In genomic region chrX:151982217-151982616, GRCh38 we compare ENCODE assay signal across 12 cellular contexts. TPM values are rescaled to one million over a fixed set of nuclear protein-coding genes. Genes with fewer than 3 reads are reported as not detected.
DNase-seq lines count a peak whose midpoint lies in the region; ATAC-seq, FAIRE-seq and TF ChIP-seq lines count a peak whose summit lies in the region.
"Had no signal": no experiment of that assay in that cellular context is flagged by ENCODE, and none has a peak within 500 bp of the region (broad histone marks: within the 10 kb centered on the region; RNA-seq: fewer than 3 reads in every experiment).

No MANE protein-coding gene starts in this region.

- no peaks in the 10 kb centered on the region for H3K36me3 Mint-ChIP-seq in CD8-positive, alpha-beta T cell
- H3K36me3 Mint-ChIP-seq in natural killer cell, result no peaks in the 10 kb centered on the region

- no peaks in the 10 kb centered on the region for H3K9me3 Mint-ChIP-seq in CD8-positive, alpha-beta T cell
- H3K9me3 Mint-ChIP-seq in natural killer cell, result peaks cover 0 to 5% of the 10 kb centered on the region in 2 donors

- H3K4me3 Mint-ChIP-seq in CD8-positive, alpha-beta T cell, result no peak overlapping the region
- no peak overlapping the region for H3K4me3 Mint-ChIP-seq in natural killer cell

- peak overlapping the region; percentile 36; the same call in 1 of the 2 replicates for H2AFZ ChIP-seq in K562 (ENCODE audit: low read depth, low read length)

- BruUV-seq in K562 (replicated peaks; lab: Mats Ljungman, UMichigan), result no TSS peak

- H3K9ac ChIP-seq in K562 (ENCODE audit: insufficient read depth in 1 of 2, low read depth in 2 of 2, low read length in 2 of 2), result no peak overlapping the region; a peak in 1 of 4 replicates
- H3K9ac ChIP-seq: KMS-11 had no signal

- no peaks in the 10 kb centered on the region for H3K27me3 ChIP-seq in K562 (ENCODE audit: control insufficient read depth in 2 of 2, insufficient read depth in 2 of 2, low read length in 2 of 2)
- no peaks in the 10 kb centered on the region for H3K27me3 ChIP-seq in CD8-positive, alpha-beta T cell (ENCODE audit: insufficient read depth, low read length)
- H3K27me3 ChIP-seq: thyroid gland had no signal

- peaks cover 9 to 60% of the 10 kb centered on the region in 2 experiments; a peak in 4 of 5 replicates for H3K4me1 ChIP-seq in K562 (replicated peaks in 1 of 2; ENCODE audit: control insufficient read depth in 2 of 2, insufficient read depth in 2 of 2, low read length in 2 of 2)
- no peaks in the 10 kb centered on the region for H3K4me1 ChIP-seq in CD8-positive, alpha-beta T cell (ENCODE audit: insufficient read depth, low read length)

- POLR2A ChIA-PET in K562 (lab: Yijun Ruan, JAX), result interaction anchor here (5.3 kb wide), 1 partner anchor 8 kb away, joined by 45 read pairs; the partner anchor contains the start of gene GABRE
- POLR2A ChIA-PET in CD8-positive, alpha-beta T cell (lab: Charles Lee), result no interaction called here

- CTCF ChIA-PET in K562 (lab: Yijun Ruan, JAX; ENCODE audit: low intra/inter-chr PET ratio), result no interaction called here
- CTCF ChIA-PET in CD8-positive, alpha-beta T cell (lab: Charles Lee), result no interaction called here

- no peak for TF ChIP-seq POLR2A in K562 (conservative IDR thresholded peaks at IDR 0.05)

- peak; percentile 85 for FAIRE-seq in K562 (lab: Jason Lieb, UNC)

- H3K27ac ChIP-seq in K562 (ENCODE audit: extremely low read depth, low read depth, low read length), result peak overlapping the region; percentile 68; the same call in 2 of the 3 replicates
- no peak overlapping the region for H3K27ac ChIP-seq in CD8-positive, alpha-beta T cell (ENCODE audit: low read depth, low read length)
- H3K27ac ChIP-seq: dorsolateral prefrontal cortex, KMS-11, thyroid gland had no signal

- peak; percentile 52 for ATAC-seq in K562
- ATAC-seq in left colon, result peak; percentile 89
- ATAC-seq in CD8-positive, alpha-beta T cell, result no peak
- ATAC-seq in HG03095 (IDR thresholded peaks at IDR 0.05; ENCODE audit: unreplicated experiment), result no peak
- ATAC-seq in natural killer cell, result no peak

- no peaks in the 10 kb centered on the region for H3K9me3 ChIP-seq in K562 (replicated peaks; ENCODE audit: control insufficient read depth, insufficient read depth, low read depth, low read length)
- H3K9me3 ChIP-seq in CD8-positive, alpha-beta T cell (ENCODE audit: low read length), result no peaks in the 10 kb centered on the region
- H3K9me3 ChIP-seq: thyroid gland had no signal

- DNase-seq in AG10803 (ENCODE audit: low read depth) (peak; percentile 85), LHCN-M2 (ENCODE audit: low read depth) (peak; percentile 64), K562 (ENCODE audit: extremely low read depth in 1 of 4, low spot score in 3 of 4) (peak in 2 of 4 experiments; percentile 54 to 57), left colon (no peak), mesenteric fat pad (ENCODE audit: low spot score) (no peak), natural killer cell (no peak)
- no peak for DNase-seq in CD8-positive, alpha-beta T cell
- DNase-seq: DND-41, dorsolateral prefrontal cortex, thyroid gland had no signal

- H3K27ac Mint-ChIP-seq in CD8-positive, alpha-beta T cell, result no peak overlapping the region
- no peak overlapping the region for H3K27ac Mint-ChIP-seq in natural killer cell

- no peaks in the 10 kb centered on the region for H3K9me1 ChIP-seq in K562 (ENCODE audit: control insufficient read depth, insufficient read depth, low read length)

- no peaks in the 10 kb centered on the region for H3K27me3 Mint-ChIP-seq in CD8-positive, alpha-beta T cell (ENCODE audit: low read depth)
- H3K27me3 Mint-ChIP-seq in natural killer cell (ENCODE audit: low read depth in 2 of 2), result peaks cover 0 to 2% of the 10 kb centered on the region in 2 donors

- H3K4me2 ChIP-seq in K562 (ENCODE audit: insufficient read depth, low read length), result peak overlapping the region; percentile 57
- H3K4me2 ChIP-seq: KMS-11 had no signal

- H3K4me3 ChIP-seq in AG10803 (ENCODE audit: low read length), result no peak overlapping the region
- no peak overlapping the region for H3K4me3 ChIP-seq in K562
- H3K4me3 ChIP-seq in CD8-positive, alpha-beta T cell (ENCODE audit: low read depth, low read length), result no peak overlapping the region
- H3K4me3 ChIP-seq: dorsolateral prefrontal cortex, thyroid gland had no signal

- in situ Hi-C loops in K562 (cut with MboI), result no loop called here

- no peaks in the 10 kb centered on the region for H3K36me3 ChIP-seq in K562 (ENCODE audit: control insufficient read depth, insufficient read depth, low read length)
- H3K36me3 ChIP-seq in CD8-positive, alpha-beta T cell (ENCODE audit: insufficient read depth, low read length), result no peaks in the 10 kb centered on the region
- H3K36me3 ChIP-seq: thyroid gland had no signal

- 6% methylated on average over 3 of the region's 3 CpGs for WGBS in K562 (ENCODE audit: insufficient coverage, low coverage, missing lambda C conversion rate)

- no peak for TF ChIP-seq CTCF in AG10803 (conservative IDR thresholded peaks at IDR 0.05; ENCODE audit: low read length)
- TF ChIP-seq CTCF in K562 (IDR thresholded peaks at IDR 0.05 in 2 of 3, conservative IDR thresholded peaks at IDR 0.05 in 1 of 3; ENCODE audit: insufficient read depth in 2 of 3, low read depth in 1 of 3, low read length in 3 of 3), result no peak
- no peak for TF ChIP-seq CTCF in CD8-positive, alpha-beta T cell (IDR thresholded peaks at IDR 0.05)
- TF ChIP-seq CTCF in natural killer cell (IDR thresholded peaks at IDR 0.05), result no peak

- H4K20me1 ChIP-seq in K562 (replicated peaks; ENCODE audit: control insufficient read depth, insufficient read depth, low read length), result no peaks in the 10 kb centered on the region

- no peak; the same call in 1 of the 2 replicates for TF ChIP-seq EP300 in K562 (IDR thresholded peaks at IDR 0.05; ENCODE audit: low read length)

- TF ChIP-seq RAD21 in K562 (CRISPR knock-in tag; conservative IDR thresholded peaks at IDR 0.05 in 1 of 2, IDR thresholded peaks at IDR 0.05 in 1 of 2), result no peak

- no peaks in the 10 kb centered on the region for H3K4me1 Mint-ChIP-seq in CD8-positive, alpha-beta T cell (ENCODE audit: low read depth)
- no peaks in the 10 kb centered on the region for H3K4me1 Mint-ChIP-seq in natural killer cell

- intact Hi-C loops in K562 (cut with micrococcal nuclease) (no loop called here), left colon (cut with DNase I, micrococcal nuclease) (no loop called here), natural killer cell (cut with micrococcal nuclease) (no loop called here)
- intact Hi-C loops in CD8-positive, alpha-beta T cell (cut with DNase I, micrococcal nuclease), result no loop called here

- H3K79me2 ChIP-seq in K562 (ENCODE audit: control insufficient read depth, insufficient read depth, low read length), result peaks cover 6% of the 10 kb centered on the region; the same call in 1 of the 3 replicates

TF ChIP-seq in K562, 482 proteins besides CTCF, POLR2A, EP300 and RAD21 (continues in another document):
- TF ChIP-seq MAFG (tag; conservative IDR thresholded peaks at IDR 0.05) (0 out of 2 replicates have a peak, but pooled peaks have one; percentile 16), SMARCA4 (IDR thresholded peaks at IDR 0.05) (peak; percentile 65), TBL1XR1 (IDR thresholded peaks at IDR 0.05; ENCODE audit: low read length in 2 of 2) (0 out of 4 replicates have a peak, but pooled peaks of 1 of the 2 experiments have one; percentile 22), ZC3H8 (IDR thresholded peaks at IDR 0.05) (no peak), JUND (IDR thresholded peaks at IDR 0.05; ENCODE audit: borderline replicate concordance, low read depth, low read length) (peak; percentile 94), JUND (tag; IDR thresholded peaks at IDR 0.05; ENCODE audit: borderline replicate concordance, low read depth, low read length) (peak; percentile 90; the same call in 2 of the 3 replicates)

RNA-seq across cellular contexts. Expression of gene GABRE, which starts 7.7 kb away (rescaled TPM):
- 1.5 and 2.2 TPM in 2 replicates for total RNA-seq in LHCN-M2 (2014; rRNA removed)
- polyA plus RNA-seq in LHCN-M2 (2012), result 0.18 TPM
- total RNA-seq in K562 (2011; cell fraction: chromatin; rRNA removed; ENCODE audit: low replicate concordance), result 1,979 and 3,193 TPM in 2 replicates
- total RNA-seq in K562 (2011; cell fraction: nucleolus; rRNA removed), result 1,194 and 1,370 TPM in 2 replicates
- total RNA-seq in K562 (2011; cell fraction: nucleoplasm; rRNA removed), result 1,271 and 1,721 TPM in 2 replicates
- total RNA-seq in K562 (2014; rRNA removed), result 134 and 135 TPM in 2 replicates
- total RNA-seq in K562 (2014; rRNA removed; fragmentation: Illumina TruSeq; extraction: Trizol), result 134 and 136 TPM in 2 replicates
- 157 and 159 TPM in 2 replicates for total RNA-seq in K562 (2015; rRNA removed; fragmentation: Illumina TruSeq; extraction: Trizol)
- total RNA-seq in K562 (2021), result 145 and 184 TPM in 2 replicates
- polyA plus RNA-seq in K562 (2011; rRNA removed), result 456 and 488 TPM in 2 replicates
- polyA plus RNA-seq in K562 (2011; cell fraction: cytosol; rRNA removed), result 146 and 238 TPM in 2 replicates
- polyA plus RNA-seq in K562 (2011; cell fraction: nucleus; rRNA removed), result 6,895 and 10,688 TPM in 2 replicates
- polyA plus RNA-seq in K562 (2012), result 190 and 224 TPM in 2 replicates
- 118 and 148 TPM in 2 replicates for polyA plus RNA-seq in K562 (2014; fragmentation: Illumina TruSeq; extraction: Trizol)
- polyA plus RNA-seq in K562 (2014; fragmentation: Nextera tagmentation; extraction: Ambion mirVana), result 10 to 100 TPM; 23.1 to 40.7 TPM
- 189 and 192 TPM in 2 replicates for polyA plus RNA-seq in K562 (2014; rRNA removed)
- 995 and 1,048 TPM in 2 replicates for polyA minus RNA-seq in K562 (2011; rRNA and poly(A)+ RNA removed)
- 133 and 155 TPM in 2 replicates for polyA minus RNA-seq in K562 (2011; cell fraction: cytosol; rRNA and poly(A)+ RNA removed)
- 2,871 and 2,924 TPM in 2 replicates for polyA minus RNA-seq in K562 (2011; cell fraction: nucleus; rRNA and poly(A)+ RNA removed)
- total RNA-seq in left colon, result 10 to 100 TPM; 17.7 to 19.3 TPM
- total RNA-seq in CD8-positive, alpha-beta T cell, result not detected
- total RNA-seq in mesenteric fat pad, result 167 TPM
- total RNA-seq in natural killer cell, result not detected

Comparison
In these comparisons a context has a peak if more than half of its experiments do, and no peak if none do; other contexts are left out.
1. DNase-seq: peak in AG10803 (single experiment) and LHCN-M2 (single experiment); none in left colon (0 of 2), CD8-positive, alpha-beta T cell (0 of 7), mesenteric fat pad (single experiment) and natural killer cell (single experiment).
2. ATAC-seq: peak in K562 (single experiment) and left colon (single experiment); none in CD8-positive, alpha-beta T cell (single experiment), HG03095 (single experiment) and natural killer cell (0 of 3).